ENCODE assay signal across 9 cellular contexts in the genomic region with DNA sequence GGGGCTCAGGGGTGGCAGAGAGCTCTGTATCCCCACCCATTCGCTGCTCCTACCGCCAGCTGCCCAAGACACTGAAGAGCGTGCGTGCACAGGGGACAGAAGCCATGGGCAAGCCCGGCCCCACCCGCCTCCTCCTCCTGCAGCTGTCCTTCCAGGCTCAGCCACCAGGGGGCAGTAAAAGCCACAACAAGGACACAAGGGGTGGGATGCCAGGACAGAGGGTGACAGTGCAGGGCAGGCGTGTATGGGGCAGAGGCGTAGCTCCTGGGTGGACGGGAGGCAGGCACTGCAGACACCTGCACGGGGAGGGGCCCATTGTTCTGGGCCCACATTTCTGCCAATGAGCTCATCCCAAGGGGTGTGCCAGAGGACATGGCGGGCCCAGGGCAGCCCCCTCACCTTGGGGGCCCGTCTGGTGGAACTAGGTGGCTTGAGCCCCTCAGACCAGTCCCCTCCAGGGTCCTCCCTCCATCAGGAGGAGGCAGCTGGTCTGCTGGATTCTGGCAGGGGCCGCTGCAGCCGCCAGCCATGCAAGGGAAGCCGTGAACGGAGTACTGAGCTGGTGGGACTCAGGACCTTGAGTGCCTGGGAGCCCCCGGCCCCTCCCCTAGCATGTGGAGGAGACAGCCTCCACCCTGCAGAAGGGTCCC.
DNase-seq lines count a peak whose midpoint lies in the region; ATAC-seq and TF ChIP-seq lines count a peak whose summit lies in the region.
"Had no signal": no experiment of that assay in that cellular context is flagged by ENCODE, and none has a peak within 500 bp of the region (broad histone marks: within the 10 kb centered on the region; RNA-seq: fewer than 3 reads in every experiment).

No MANE protein-coding gene starts in this region.

- no peaks in the 10 kb centered on the region for H3K9me3 Mint-ChIP-seq in activated T-helper 2 cell treated with anti-CD3 and anti-CD28 coated beads, Interferon-gamma antibody, Interleukin-2, Interleukin-4, amounts not matched to agents 10 μg/mL and 5 μg/mL and 100 μg/mL, durations not matched to agents 14 hours and 24 hours and 36 hours

- no peaks in the 10 kb centered on the region for H3K27me3 ChIP-seq in RWPE2 (ENCODE audit: insufficient read depth, poor library complexity, severe bottlenecking)
- H3K27me3 ChIP-seq in testis, result no peaks in the 10 kb centered on the region

- peak; percentile 76 for TF ChIP-seq CTCF in RWPE2 (IDR thresholded peaks at IDR 0.05; ENCODE audit: poor library complexity, severe bottlenecking)
- TF ChIP-seq CTCF in foreskin fibroblast (IDR thresholded peaks at IDR 0.05; ENCODE audit: low read depth, low read length), result peak; percentile 94
- TF ChIP-seq CTCF in testis (IDR thresholded peaks at IDR 0.05), result peak; percentile 96 to 99 (median 98)

- H3K27ac ChIP-seq in RWPE2 (ENCODE audit: poor library complexity, severe bottlenecking) (no peak overlapping the region), testis (no peak overlapping the region)
- H3K27ac ChIP-seq: epithelial cell of prostate had no signal

- H3K36me3 Mint-ChIP-seq in activated T-helper 2 cell treated with anti-CD3 and anti-CD28 coated beads, Interferon-gamma antibody, Interleukin-2, Interleukin-4, amounts not matched to agents 10 μg/mL and 5 μg/mL and 100 μg/mL, durations not matched to agents 14 hours and 24 hours and 36 hours (ENCODE audit: low read depth), result no peaks in the 10 kb centered on the region

- DNase-seq in DMS53 (lab: John Stamatoyannopoulos, UW) (peak; percentile 88), HT1080 (ENCODE audit: low read depth) (peak; percentile 70), RWPE2 (ENCODE audit: low spot score) (peak; percentile 70), foreskin fibroblast (peak; percentile 72 to 91), occipital lobe (lab: John Stamatoyannopoulos, UW) (peak; percentile 75), testis (peak; percentile 93)
- peak; percentile 74 for DNase-seq in activated T-helper 2 cell treated with anti-CD3 and anti-CD28 coated beads, Interferon-gamma antibody, Interleukin-2, Interleukin-4, amounts not matched to agents 10 μg/mL and 5 μg/mL and 100 μg/mL, durations not matched to agents 14 hours and 24 hours and 36 hours (ENCODE audit: low spot score)

- H3K4me1 ChIP-seq in RWPE2 (ENCODE audit: insufficient read depth, poor library complexity, severe bottlenecking) (peaks cover 6% of the 10 kb centered on the region), testis (peaks cover 55% of the 10 kb centered on the region)

- no peak overlapping the region for H3K4me3 Mint-ChIP-seq in activated T-helper 2 cell treated with anti-CD3 and anti-CD28 coated beads, Interferon-gamma antibody, Interleukin-2, Interleukin-4, amounts not matched to agents 10 μg/mL and 5 μg/mL and 100 μg/mL, durations not matched to agents 14 hours and 24 hours and 36 hours (ENCODE audit: low read depth)

- H3K4me3 ChIP-seq in RWPE2 (ENCODE audit: severe bottlenecking) (no peak overlapping the region), foreskin fibroblast (ENCODE audit: low read depth in 1 of 2, low read length in 2 of 2) (no peak overlapping the region), testis (no peak overlapping the region)

- intact Hi-C loops in activated T-helper 2 cell treated with anti-CD3 and anti-CD28 coated beads, Interferon-gamma antibody, Interleukin-2, Interleukin-4, amounts not matched to agents 10 μg/mL and 5 μg/mL and 100 μg/mL, durations not matched to agents 14 hours and 24 hours and 36 hours (cut with micrococcal nuclease), result loop anchor here (1.0 kb wide), 1 partner anchor 81 kb away; no protein-coding TSS in a partner anchor
- intact Hi-C loops in testis (cut with DNase I; ENCODE audit: low total_unique reads), result no loop called here

- no peaks in the 10 kb centered on the region for H3K27me3 Mint-ChIP-seq in activated T-helper 2 cell treated with anti-CD3 and anti-CD28 coated beads, Interferon-gamma antibody, Interleukin-2, Interleukin-4, amounts not matched to agents 10 μg/mL and 5 μg/mL and 100 μg/mL, durations not matched to agents 14 hours and 24 hours and 36 hours (ENCODE audit: low read depth)

- no peaks in the 10 kb centered on the region for H3K9me3 ChIP-seq in RWPE2 (ENCODE audit: severe bottlenecking)
- no peaks in the 10 kb centered on the region for H3K9me3 ChIP-seq in testis

- peak overlapping the region; percentile 38 for H3K27ac Mint-ChIP-seq in activated T-helper 2 cell treated with anti-CD3 and anti-CD28 coated beads, Interferon-gamma antibody, Interleukin-2, Interleukin-4, amounts not matched to agents 10 μg/mL and 5 μg/mL and 100 μg/mL, durations not matched to agents 14 hours and 24 hours and 36 hours

- ATAC-seq in RWPE2 (ENCODE audit: low read depth) (peak; percentile 59), HG02763 (IDR thresholded peaks at IDR 0.05; ENCODE audit: unreplicated experiment) (no peak)

- H3K4me1 Mint-ChIP-seq in activated T-helper 2 cell treated with anti-CD3 and anti-CD28 coated beads, Interferon-gamma antibody, Interleukin-2, Interleukin-4, amounts not matched to agents 10 μg/mL and 5 μg/mL and 100 μg/mL, durations not matched to agents 14 hours and 24 hours and 36 hours (ENCODE audit: low read depth), result peaks cover 2% of the 10 kb centered on the region

- WGBS in testis, 2 donors, result 31 to 53% methylated on average over 5 to 17 of the region's 17 CpGs

- TF ChIP-seq POLR2A in testis (IDR thresholded peaks at IDR 0.05), result no peak

- H3K36me3 ChIP-seq in RWPE2 (ENCODE audit: low read depth) (peaks cover 16% of the 10 kb centered on the region; the same call in 1 of the 2 replicates), testis (ENCODE audit: low read depth, missing control alignments) (no peaks in the 10 kb centered on the region)
